In genomic region chr1:150970818-150971582, GRCh38 we compare ENCODE assay signal across 8 cellular contexts. TPM values are rescaled to one million over a fixed set of nuclear protein-coding genes. Genes with fewer than 3 reads are reported as not detected.
DNase-seq lines count a peak whose midpoint lies in the region; TF ChIP-seq lines count a peak whose summit lies in the region.

No MANE protein-coding gene starts in this region.

- DNase-seq in activated T-cell treated with anti-CD3 and anti-CD28 coated beads, Interleukin-2, amount 50 U/mL, for 24 hours = no peak
- DNase-seq in activated T-cell treated with anti-CD3 and anti-CD28 coated beads, Interleukin-2, amount 50 U/mL, for 48 hours = no peak
- DNase-seq in mammary epithelial cell (no peak), SHP77 treated with DMSO at 0.1 percent for 48 hours (lab: John Stamatoyannopoulos, UW) (no peak), cortex of kidney (lab: John Stamatoyannopoulos, UW) (no peak), cerebellar nuclear complex (lab: John Stamatoyannopoulos, UW) (no peak)

- peaks cover 27% of the 10 kb centered on the region for H3K4me1 ChIP-seq in mammary epithelial cell (ENCODE audit: insufficient read depth, low read length)
- peaks cover 7 to 59% (median 43%) of the 10 kb centered on the region in 4 donors for H3K4me1 ChIP-seq in liver (ENCODE audit: control insufficient read depth in 4 of 4, insufficient read depth in 4 of 4, low read length in 3 of 4)
- peaks cover 16% of the 10 kb centered on the region for H3K4me1 ChIP-seq in thymus (ENCODE audit: control insufficient read depth, insufficient read depth, low read length)

- no peaks in the 10 kb centered on the region for H3K27me3 Mint-ChIP-seq in activated T-cell treated with anti-CD3 and anti-CD28 coated beads, Interleukin-2, amount 50 U/mL, for 24 hours

- intact Hi-C loops in mammary epithelial cell (cut with micrococcal nuclease) = no loop called here

- in situ Hi-C loops in mammary epithelial cell (cut with MboI; ENCODE audit: low sequenced_read_pairs in 2 of 2) = no loop called here

- 84% methylated on average over 7 of the region's 11 CpGs for WGBS in mammary epithelial cell (ENCODE audit: low coverage, missing lambda C conversion rate)
- 21% methylated on average over 11 of the region's 11 CpGs for whole genome bisulfite sequencing in liver
- WGBS in thymus = 95% methylated on average over 11 of the region's 11 CpGs

- BruUV-seq in mammary epithelial cell (replicated peaks; lab: Mats Ljungman, UMichigan) = no TSS peak

- H3K9ac ChIP-seq in mammary epithelial cell (ENCODE audit: insufficient read depth, low read length) (no peak overlapping the region), liver (ENCODE audit: low read depth in 1 of 2, low read length in 2 of 2) (no peak overlapping the region)

- peak overlapping the region; percentile 91 for H3K4me3 Mint-ChIP-seq in activated T-cell treated with anti-CD3 and anti-CD28 coated beads, Interleukin-2, amount 50 U/mL, for 24 hours

- peak overlapping the region; percentile 95 for H3K27ac Mint-ChIP-seq in activated T-cell treated with anti-CD3 and anti-CD28 coated beads, Interleukin-2, amount 50 U/mL, for 24 hours

- peak overlapping the region; percentile 78 for H3K4me2 ChIP-seq in mammary epithelial cell (ENCODE audit: insufficient read depth, low read depth, low read length)

- H3K9me3 ChIP-seq in mammary epithelial cell (replicated peaks; ENCODE audit: insufficient read depth, low read length) = no peaks in the 10 kb centered on the region
- no peaks in the 10 kb centered on the region for H3K9me3 ChIP-seq in liver (ENCODE audit: control insufficient read depth in 4 of 4, low read length in 3 of 4)
- H3K9me3 ChIP-seq in thymus (ENCODE audit: control insufficient read depth) = no peaks in the 10 kb centered on the region

- no peak overlapping the region for H2AFZ ChIP-seq in mammary epithelial cell (ENCODE audit: low read depth, low read length)

- H3K4me1 Mint-ChIP-seq in activated T-cell treated with anti-CD3 and anti-CD28 coated beads, Interleukin-2, amount 50 U/mL, for 24 hours (ENCODE audit: low read depth) = peaks cover 48% of the 10 kb centered on the region

- CTCF ChIA-PET in mammary epithelial cell (lab: Charles Lee; ENCODE audit: low non-redundant PET) = no interaction called here

- dilution Hi-C loops in mammary epithelial cell (cut with HindIII; ENCODE audit: low sequenced_read_pairs) = no loop called here

- no peaks in the 10 kb centered on the region for H4K20me1 ChIP-seq in mammary epithelial cell (ENCODE audit: insufficient read depth, low read length)

- H3K79me2 ChIP-seq in mammary epithelial cell (ENCODE audit: insufficient read depth, low read length) = peaks cover 72% of the 10 kb centered on the region

- peaks cover 77% of the 10 kb centered on the region for H3K36me3 Mint-ChIP-seq in activated T-cell treated with anti-CD3 and anti-CD28 coated beads, Interleukin-2, amount 50 U/mL, for 24 hours (ENCODE audit: low read depth)

- TF ChIP-seq RAD21 in liver (IDR thresholded peaks at IDR 0.05) = peak; percentile 36 to 50

- no peak for TF ChIP-seq CTCF in mammary epithelial cell (conservative IDR thresholded peaks at IDR 0.05 in 1 of 2, IDR thresholded peaks at IDR 0.05 in 1 of 2; ENCODE audit: extremely low read depth in 1 of 2, insufficient read depth in 1 of 2, low read depth in 1 of 2, low read length in 2 of 2)
- TF ChIP-seq CTCF in liver (IDR thresholded peaks at IDR 0.05; ENCODE audit: low read depth, low read length, missing input control) = no peak

- H3K27ac ChIP-seq in mammary epithelial cell (ENCODE audit: insufficient read depth, low read depth, low read length) (no peak overlapping the region), liver (ENCODE audit: low read depth in 1 of 2, low read length in 2 of 2) (peak overlapping the region; percentile 89 to 90), thymus (ENCODE audit: low read depth) (peak overlapping the region; percentile 2)

- H3K27me3 ChIP-seq in mammary epithelial cell (ENCODE audit: insufficient read depth, low read length) (no peaks in the 10 kb centered on the region), liver (ENCODE audit: control insufficient read depth in 4 of 4, insufficient read depth in 4 of 4, low read length in 3 of 4) (no peaks in the 10 kb centered on the region), thymus (ENCODE audit: control insufficient read depth, insufficient read depth) (no peaks in the 10 kb centered on the region)

- H3K9me3 Mint-ChIP-seq in activated T-cell treated with anti-CD3 and anti-CD28 coated beads, Interleukin-2, amount 50 U/mL, for 24 hours = no peaks in the 10 kb centered on the region

- H3K36me3 ChIP-seq in mammary epithelial cell (ENCODE audit: insufficient read depth, low read length) (peaks cover 20% of the 10 kb centered on the region), liver (ENCODE audit: control insufficient read depth in 4 of 4, insufficient read depth in 3 of 4, low read depth in 1 of 4, low read length in 3 of 4) (peaks cover 16 to 31% (median 28%) of the 10 kb centered on the region in 4 donors), thymus (ENCODE audit: control insufficient read depth, insufficient read depth) (peaks cover 33% of the 10 kb centered on the region)

- no peak overlapping the region for H3K4me3 ChIP-seq in mammary epithelial cell (replicated peaks in 1 of 3; ENCODE audit: insufficient read depth in 1 of 3, low read depth in 2 of 3, low read length in 3 of 3)
- H3K4me3 ChIP-seq in liver (ENCODE audit: low read depth in 1 of 3, low read length in 3 of 3) = peak overlapping the region; percentile 31 to 86 (median 45)
- no peak overlapping the region for H3K4me3 ChIP-seq in thymus (ENCODE audit: low read length)

TF ChIP-seq in liver, 16 proteins besides CTCF, POLR2A, EP300 and RAD21 (continues in another document):
- TF ChIP-seq FOXA2 (IDR thresholded peaks at IDR 0.05) = peak; percentile 65
- TF ChIP-seq, protein P1, sequence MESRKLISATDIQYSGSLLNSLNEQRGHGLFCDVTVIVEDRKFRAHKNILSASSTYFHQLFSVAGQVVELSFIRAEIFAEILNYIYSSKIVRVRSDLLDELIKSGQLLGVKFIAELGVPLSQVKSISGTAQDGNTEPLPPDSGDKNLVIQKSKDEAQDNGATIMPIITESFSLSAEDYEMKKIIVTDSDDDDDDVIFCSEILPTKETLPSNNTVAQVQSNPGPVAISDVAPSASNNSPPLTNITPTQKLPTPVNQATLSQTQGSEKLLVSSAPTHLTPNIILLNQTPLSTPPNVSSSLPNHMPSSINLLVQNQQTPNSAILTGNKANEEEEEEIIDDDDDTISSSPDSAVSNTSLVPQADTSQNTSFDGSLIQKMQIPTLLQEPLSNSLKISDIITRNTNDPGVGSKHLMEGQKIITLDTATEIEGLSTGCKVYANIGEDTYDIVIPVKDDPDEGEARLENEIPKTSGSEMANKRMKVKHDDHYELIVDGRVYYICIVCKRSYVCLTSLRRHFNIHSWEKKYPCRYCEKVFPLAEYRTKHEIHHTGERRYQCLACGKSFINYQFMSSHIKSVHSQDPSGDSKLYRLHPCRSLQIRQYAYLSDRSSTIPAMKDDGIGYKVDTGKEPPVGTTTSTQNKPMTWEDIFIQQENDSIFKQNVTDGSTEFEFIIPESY (IDR thresholded peaks at IDR 0.05) = peak; percentile 91
- peak; percentile 68 for TF ChIP-seq FOXA1 (IDR thresholded peaks at IDR 0.05)
- TF ChIP-seq ATF3 (IDR thresholded peaks at IDR 0.05) = peak; percentile 84
- TF ChIP-seq JUND (IDR thresholded peaks at IDR 0.05) = peak; percentile 88 to 96
- peak in 1 of 2 donors; percentile 66 for TF ChIP-seq GABPA (IDR thresholded peaks at IDR 0.05 in 1 of 2, conservative IDR thresholded peaks at IDR 0.05 in 1 of 2)
- TF ChIP-seq NR2F2 (IDR thresholded peaks at IDR 0.05) = peak; percentile 98
- no peak for TF ChIP-seq YY1 (IDR thresholded peaks at IDR 0.05)
- peak; percentile 100 for TF ChIP-seq HNF4G (IDR thresholded peaks at IDR 0.05)
- TF ChIP-seq HNF4A (conservative IDR thresholded peaks at IDR 0.05) = peak; percentile 99 to 100
- TF ChIP-seq RXRA (IDR thresholded peaks at IDR 0.05) = peak; percentile 100

RNA-seq across cellular contexts. Expression of gene CERS2, which starts 3.6 kb away (rescaled TPM):
- total RNA-seq in mammary epithelial cell = 100 to 1,000 TPM; 113 to 169 TPM
- polyA plus RNA-seq in mammary epithelial cell = 145 TPM
- polyA minus RNA-seq in mammary epithelial cell = 269 TPM
- 100 to 1,000 TPM; 212 to 346 TPM for total RNA-seq in liver
- polyA plus RNA-seq in liver = 100 to 1,000 TPM; 215 to 340 TPM
- 76.3 TPM for polyA plus RNA-seq in thymus

RNA-seq across cellular contexts. Expression of gene ANXA9, which starts 11.1 kb away (rescaled TPM):
- 1 to 10 TPM in 1 of 2 donors, under 1 TPM in 1; 0.67 to 1.5 TPM for total RNA-seq in mammary epithelial cell
- polyA plus RNA-seq in mammary epithelial cell = 1.1 TPM
- polyA minus RNA-seq in mammary epithelial cell = not detected
- 10 to 100 TPM; 15.8 to 18.2 TPM for total RNA-seq in liver
- polyA plus RNA-seq in liver = 10 to 100 TPM in 1 of 2 donors, 1 to 10 TPM in 1; 7.5 to 24.0 TPM
- polyA plus RNA-seq in thymus = 2.1 TPM

RNA-seq across cellular contexts. Expression of gene MINDY1, which starts 35.7 kb away (rescaled TPM):
- total RNA-seq in mammary epithelial cell (10 to 100 TPM; 17.6 to 30.2 TPM), liver (10 to 100 TPM in 1 of 2 donors, 1 to 10 TPM in 1; 9.8 to 21.3 TPM)
- polyA plus RNA-seq in mammary epithelial cell (16.5 TPM), liver (1 to 10 TPM; 7.3 to 8.3 TPM), thymus (4.8 TPM)
- polyA minus RNA-seq in mammary epithelial cell = 37.4 TPM

RNA-seq across cellular contexts. Expression of gene PRUNE1, which starts 37.2 kb away (rescaled TPM):
- total RNA-seq in mammary epithelial cell (10 to 100 TPM in 1 of 2 donors, 1 to 10 TPM in 1; 9.4 to 16.3 TPM), liver (1 to 10 TPM; 6.1 to 9.0 TPM)
- polyA plus RNA-seq in mammary epithelial cell (12.2 TPM), liver (10 to 100 TPM in 1 of 2 donors, 1 to 10 TPM in 1; 9.9 to 10.6 TPM), thymus (16.7 TPM)
- 31.7 TPM for polyA minus RNA-seq in mammary epithelial cell

RNA-seq across cellular contexts. Expression of gene SETDB1, which starts 44.8 kb away (rescaled TPM):
- total RNA-seq in mammary epithelial cell = 10 to 100 TPM; 30.3 TPM
- polyA plus RNA-seq in mammary epithelial cell = 21.0 TPM
- 48.0 TPM for polyA minus RNA-seq in mammary epithelial cell
- 10 to 100 TPM; 20.8 to 23.7 TPM for total RNA-seq in liver
- polyA plus RNA-seq in liver = 1 to 10 TPM; 5.4 to 7.3 TPM
- 25.9 TPM for polyA plus RNA-seq in thymus

Comparison
In these comparisons a context has a peak if more than half of its experiments do, and no peak if none do; other contexts are left out.
1. H3K4me3 ChIP-seq: peak in liver (3 of 3); none in mammary epithelial cell (0 of 3) and thymus (single experiment).